Comparison of ENCODE assay signal across 1 cellular context in genomic region chr3:58433400-58434169, GRCh38.
TF ChIP-seq lines count a peak whose summit lies in the region.

TSS of gene PDHB (minus strand) at chr3:58433832. CDS start at chr3:58433809, 23 bp downstream.

TF ChIP-seq in SK-N-SH, 30 proteins besides CTCF, POLR2A, EP300 and RAD21 (continued from another document):
- TF ChIP-seq, protein P1, sequence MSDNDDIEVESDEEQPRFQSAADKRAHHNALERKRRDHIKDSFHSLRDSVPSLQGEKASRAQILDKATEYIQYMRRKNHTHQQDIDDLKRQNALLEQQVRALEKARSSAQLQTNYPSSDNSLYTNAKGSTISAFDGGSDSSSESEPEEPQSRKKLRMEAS (IDR thresholded peaks at IDR 0.05; ENCODE audit: low read depth), result peak; percentile 99
- TF ChIP-seq TAF1 (IDR thresholded peaks at IDR 0.05; ENCODE audit: borderline replicate concordance, low read depth, low read length) (peak; percentile 77; the same call in 1 of the 2 replicates), EZH2phosphoT487 (IDR thresholded peaks at IDR 0.05; ENCODE audit: borderline replicate concordance, low read depth) (no peak), GABPA (IDR thresholded peaks at IDR 0.05; ENCODE audit: low read depth) (no peak), JUND (IDR thresholded peaks at IDR 0.05) (no peak), GATA2 (CRISPR knock-in tag; IDR thresholded peaks at IDR 0.05) (no peak), SMC3 (IDR thresholded peaks at IDR 0.05; ENCODE audit: low read depth, low read length) (no peak; the same call in 1 of the 2 replicates), MEF2A (IDR thresholded peaks at IDR 0.05; ENCODE audit: borderline replicate concordance, low read depth) (no peak), NRF1 (IDR thresholded peaks at IDR 0.05; ENCODE audit: low read depth, low read length) (peak; percentile 78), RXRA (IDR thresholded peaks at IDR 0.05; ENCODE audit: borderline replicate concordance, low read depth) (no peak), NFIC (IDR thresholded peaks at IDR 0.05; ENCODE audit: borderline replicate concordance) (no peak; the same call in 1 of the 2 replicates), USF1 (IDR thresholded peaks at IDR 0.05; ENCODE audit: borderline replicate concordance, low read depth) (no peak), YY1 (IDR thresholded peaks at IDR 0.05; ENCODE audit: low read depth) (peak; percentile 96), FOXM1 (IDR thresholded peaks at IDR 0.05; ENCODE audit: low read depth) (no peak), FOSL2 (IDR thresholded peaks at IDR 0.05; ENCODE audit: borderline replicate concordance, low read depth) (no peak), TCF12 (IDR thresholded peaks at IDR 0.05) (no peak), FOXJ3 (CRISPR knock-in tag; IDR thresholded peaks at IDR 0.05) (no peak), RCOR1 (IDR thresholded peaks at IDR 0.05; ENCODE audit: low read length) (no peak), CHD2 (IDR thresholded peaks at IDR 0.05; ENCODE audit: low read length, partially characterized antibody) (no peak), RFX5 (IDR thresholded peaks at IDR 0.05; ENCODE audit: low read length) (no peak)
